Comparison of ENCODE assay signal across 8 cellular contexts in the genomic region with DNA sequence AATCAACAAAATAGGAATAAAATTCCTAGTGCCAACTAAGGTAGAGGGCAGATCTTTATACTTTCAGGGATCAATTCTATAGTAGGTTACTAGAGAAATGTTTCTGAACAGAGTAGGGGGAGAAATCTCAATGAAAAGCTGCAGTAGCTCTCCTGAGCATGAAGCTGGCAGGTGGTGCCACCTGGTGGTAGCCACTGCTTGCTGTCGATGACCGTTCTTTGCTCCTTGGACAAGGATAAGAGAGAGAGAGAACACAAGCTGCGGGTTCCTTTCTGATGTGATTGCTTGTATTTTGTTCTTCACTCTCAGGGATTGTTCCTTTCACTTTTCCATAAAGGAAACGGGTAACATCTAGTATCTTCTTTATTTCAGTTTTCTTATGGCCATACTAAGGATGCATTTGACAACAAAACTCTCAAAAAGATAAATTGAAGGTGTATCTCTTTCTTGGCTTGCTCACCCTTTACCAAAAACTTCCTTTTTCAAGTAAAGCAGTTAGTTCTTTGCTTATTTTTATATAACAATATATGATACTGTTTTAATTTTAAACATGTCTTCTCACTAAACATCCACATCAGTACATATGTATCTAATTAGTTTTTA. TPM values are rescaled to one million over a fixed set of nuclear protein-coding genes. Genes with fewer than 3 reads are reported as not detected.
A peak's percentile ranks its signal among the peaks of the same experiment; 100 is the strongest.
DNase-seq lines count a peak whose midpoint lies in the region; ATAC-seq and TF ChIP-seq lines count a peak whose summit lies in the region.

No MANE protein-coding gene starts in this region.

- H3K27ac ChIP-seq in adrenal gland (no peak overlapping the region), right cardiac atrium (ENCODE audit: low read length) (no peak overlapping the region), sigmoid colon (no peak overlapping the region)

- H3K4me3 ChIP-seq in HFF-Myc (replicated peaks; ENCODE audit: low read depth, low read length) (no peak overlapping the region), adrenal gland (no peak overlapping the region), right cardiac atrium (ENCODE audit: low read length) (no peak overlapping the region), sigmoid colon (no peak overlapping the region)

- no peak for TF ChIP-seq EP300 in sigmoid colon (IDR thresholded peaks at IDR 0.05)

- ATAC-seq in right cardiac atrium: peak; percentile 57 to 59
- no peak for ATAC-seq in HG03039 (IDR thresholded peaks at IDR 0.05; ENCODE audit: unreplicated experiment)

- TF ChIP-seq CTCF in GM12873 (IDR thresholded peaks at IDR 0.05; ENCODE audit: insufficient read depth, low read depth, low read length, missing control alignments) (peak; percentile 98), HFF-Myc (IDR thresholded peaks at IDR 0.05; ENCODE audit: low read depth, low read length, missing control alignments) (peak; percentile 98), adrenal gland (IDR thresholded peaks at IDR 0.05) (peak; percentile 71 to 88 (median 74)), sigmoid colon (IDR thresholded peaks at IDR 0.05) (peak; percentile 16 to 84 (median 56))

- no peaks in the 10 kb centered on the region for H3K36me3 ChIP-seq in adrenal gland (replicated peaks in 1 of 2)
- H3K36me3 ChIP-seq in sigmoid colon: no peaks in the 10 kb centered on the region

- DNase-seq in HFF-Myc (ENCODE audit: extremely low read depth, low read depth) (peak; percentile 57), NCI-H1092 treated with DMSO at 0.1 percent for 48 hours (lab: John Stamatoyannopoulos, UW) (peak; percentile 63), SW 1271 (lab: John Stamatoyannopoulos, UW) (peak; percentile 17 to 58), adrenal gland (peak; percentile 62 to 91 (median 79)), right cardiac atrium (peak; percentile 67 to 88 (median 79)), sigmoid colon (peak; percentile 73)

- H3K9me3 ChIP-seq in adrenal gland (replicated peaks in 1 of 3): no peaks in the 10 kb centered on the region
- no peaks in the 10 kb centered on the region for H3K9me3 ChIP-seq in right cardiac atrium (ENCODE audit: control insufficient read depth, low read length)
- H3K9me3 ChIP-seq in sigmoid colon: no peaks in the 10 kb centered on the region

- peaks cover 5 to 14% of the 10 kb centered on the region in 2 donors for H3K4me1 ChIP-seq in adrenal gland (replicated peaks in 1 of 2)
- no peaks in the 10 kb centered on the region for H3K4me1 ChIP-seq in right cardiac atrium (ENCODE audit: control insufficient read depth, insufficient read depth, low read length)
- no peaks in the 10 kb centered on the region for H3K4me1 ChIP-seq in sigmoid colon

- no peaks in the 10 kb centered on the region for H3K27me3 ChIP-seq in adrenal gland
- no peaks in the 10 kb centered on the region for H3K27me3 ChIP-seq in right cardiac atrium (ENCODE audit: control insufficient read depth, insufficient read depth)
- H3K27me3 ChIP-seq in sigmoid colon: no peaks in the 10 kb centered on the region

- intact Hi-C loops in adrenal gland (cut with DNase I) (no loop called here), right cardiac atrium (cut with DNase I) (no loop called here), sigmoid colon (cut with DNase I) (loop anchor here (5.0 kb wide), 1 partner anchor 711 kb away; no protein-coding TSS in a partner anchor)

- WGBS in adrenal gland, 4 donors: 0 to 1% (median 0%) methylated on average over 4 of the region's 4 CpGs
- WGBS in right cardiac atrium: 2% methylated on average over 4 of the region's 4 CpGs
- 2% methylated on average over 4 of the region's 4 CpGs for WGBS in sigmoid colon, 2 donors

- no peak for TF ChIP-seq POLR2A in adrenal gland (IDR thresholded peaks at IDR 0.05)
- TF ChIP-seq POLR2A in sigmoid colon (IDR thresholded peaks at IDR 0.05): no peak

RNA-seq across cellular contexts. Expression of a gene that starts 18.6 kb away (rescaled TPM):
- 100 to 1,000 TPM in 1 of 8 donors, 10 to 100 TPM in 7; 41.0 to 107 (median 69.2) TPM for total RNA-seq in adrenal gland
- polyA plus RNA-seq in adrenal gland: 10 to 100 TPM; 16.5 to 86.6 (median 20.1) TPM
- 10 to 100 TPM; 36.9 to 49.2 (median 43.0) TPM for total RNA-seq in right cardiac atrium
- polyA plus RNA-seq in right cardiac atrium: 30.4 TPM
- total RNA-seq in sigmoid colon: 10 to 100 TPM; 30.1 to 52.1 (median 38.7) TPM
- 10 to 100 TPM; 24.8 to 49.5 (median 31.8) TPM for polyA plus RNA-seq in sigmoid colon
